13 cellular contexts compared by ENCODE assay signal in genomic region chr6:34132082-34132357, GRCh38. TPM values are rescaled to one million over a fixed set of nuclear protein-coding genes. Genes with fewer than 3 reads are reported as not detected.
A peak's percentile ranks its signal among the peaks of the same experiment; 100 is the strongest.
DNase-seq lines count a peak whose midpoint lies in the region; ATAC-seq and TF ChIP-seq lines count a peak whose summit lies in the region.
"Had no signal": no experiment of that assay in that cellular context is flagged by ENCODE, and none has a peak within 500 bp of the region (broad histone marks: within the 10 kb centered on the region; RNA-seq: fewer than 3 reads in every experiment).

No MANE protein-coding gene starts in this region.

- peak; percentile 64 for DNase-seq in ELF-1 (ENCODE audit: low read depth, low spot score)
- peak; percentile 85 for DNase-seq in endodermal cell
- DNase-seq in NCI-H2081 treated with DMSO at 0.1 percent for 48 hours (lab: John Stamatoyannopoulos, UW) = no peak
- DNase-seq in T-helper 2 cell treated with Interferon-gamma antibody and Interleukin-4, amounts not matched to agents 5 μg/mL and 100 μg/mL, for 36 hours (ENCODE audit: low spot score) = no peak

- peaks cover 23% of the 10 kb centered on the region for H3K4me1 Mint-ChIP-seq in endodermal cell
- H3K4me1 Mint-ChIP-seq in T-helper 2 cell treated with Interferon-gamma antibody and Interleukin-4, amounts not matched to agents 5 μg/mL and 100 μg/mL, for 36 hours (ENCODE audit: low read depth) = no peaks in the 10 kb centered on the region

- H3K36me3 ChIP-seq in HUES48 (ENCODE audit: control insufficient read depth, insufficient read depth, low read length) = no peaks in the 10 kb centered on the region
- no peaks in the 10 kb centered on the region for H3K36me3 ChIP-seq in endodermal cell (ENCODE audit: control insufficient read depth, insufficient read depth, low read length)
- H3K36me3 ChIP-seq in iPS-20b (ENCODE audit: insufficient read depth, low read depth, low read length) = 0 out of 2 replicates have a peak, but pooled peaks cover 4% of the 10 kb centered on the region
- H3K36me3 ChIP-seq: BLaER1, SJSA1 had no signal

- no peaks in the 10 kb centered on the region for H3K27me3 Mint-ChIP-seq in endodermal cell (ENCODE audit: insufficient read depth)
- H3K27me3 Mint-ChIP-seq in T-helper 2 cell treated with Interferon-gamma antibody and Interleukin-4, amounts not matched to agents 5 μg/mL and 100 μg/mL, for 36 hours (ENCODE audit: low read depth) = peaks cover 10% of the 10 kb centered on the region

- no peak for TF ChIP-seq CTCF in endodermal cell (conservative IDR thresholded peaks at IDR 0.05)

- H3K4me3 ChIP-seq in HUES48 (ENCODE audit: low read depth, low read length) (peak overlapping the region; percentile 44), endodermal cell (ENCODE audit: low read length) (no peak overlapping the region), iPS-20b (ENCODE audit: low read length) (peak overlapping the region; percentile 59)
- H3K4me3 ChIP-seq: BLaER1, PC-9, SJSA1 had no signal

- H3K9me3 ChIP-seq in HUES48 (ENCODE audit: control insufficient read depth, insufficient read depth, low read length) = no peaks in the 10 kb centered on the region
- H3K9me3 ChIP-seq in endodermal cell (ENCODE audit: control insufficient read depth, low read length) = no peaks in the 10 kb centered on the region
- H3K9me3 ChIP-seq in iPS-20b (ENCODE audit: insufficient read depth, low read depth, low read length) = no peaks in the 10 kb centered on the region
- H3K9me3 ChIP-seq: BLaER1, SJSA1 had no signal

- no peak for ATAC-seq in HG03521 (IDR thresholded peaks at IDR 0.05; ENCODE audit: unreplicated experiment)
- ATAC-seq: CD8-positive, alpha-beta T cell had no signal

- no peaks in the 10 kb centered on the region for H3K27me3 ChIP-seq in HUES48 (ENCODE audit: control insufficient read depth, insufficient read depth, low read length)
- H3K27me3 ChIP-seq in endodermal cell (ENCODE audit: control insufficient read depth, insufficient read depth, low read length, poor library complexity, severe bottlenecking) = no peaks in the 10 kb centered on the region
- no peaks in the 10 kb centered on the region for H3K27me3 ChIP-seq in iPS-20b (ENCODE audit: insufficient read depth, low read length)
- H3K27me3 ChIP-seq: BLaER1 had no signal

- no peak overlapping the region for H3K9ac ChIP-seq in HUES48 (ENCODE audit: low read depth, low read length)
- H3K9ac ChIP-seq in endodermal cell (ENCODE audit: extremely low read depth, low read length, poor library complexity, severe bottlenecking) = no peak overlapping the region
- peak overlapping the region; percentile 60; the same call in 1 of the 2 replicates for H3K9ac ChIP-seq in iPS-20b (ENCODE audit: low read depth, low read length)
- H3K9ac ChIP-seq: BLaER1 had no signal

- peak overlapping the region; percentile 25 for H3K4me3 Mint-ChIP-seq in endodermal cell
- H3K4me3 Mint-ChIP-seq in T-helper 2 cell treated with Interferon-gamma antibody and Interleukin-4, amounts not matched to agents 5 μg/mL and 100 μg/mL, for 36 hours = no peak overlapping the region
- H3K4me3 Mint-ChIP-seq: CD8-positive, alpha-beta T cell had no signal

- H3K27ac Mint-ChIP-seq in endodermal cell = no peak overlapping the region
- no peak overlapping the region for H3K27ac Mint-ChIP-seq in T-helper 2 cell treated with Interferon-gamma antibody and Interleukin-4, amounts not matched to agents 5 μg/mL and 100 μg/mL, for 36 hours
- H3K27ac Mint-ChIP-seq: CD8-positive, alpha-beta T cell had no signal

- H3K27ac ChIP-seq in HUES48 (ENCODE audit: low read depth, low read length) (peak overlapping the region; percentile 95), endodermal cell (ENCODE audit: low read depth, low read length) (no peak overlapping the region), iPS-20b (ENCODE audit: low read length) (peak overlapping the region; percentile 70)
- H3K27ac ChIP-seq: BLaER1, PC-9, SJSA1 had no signal

- no peaks in the 10 kb centered on the region for H3K9me3 Mint-ChIP-seq in endodermal cell
- no peaks in the 10 kb centered on the region for H3K9me3 Mint-ChIP-seq in T-helper 2 cell treated with Interferon-gamma antibody and Interleukin-4, amounts not matched to agents 5 μg/mL and 100 μg/mL, for 36 hours
- H3K9me3 Mint-ChIP-seq: CD8-positive, alpha-beta T cell had no signal

- peaks cover 43% of the 10 kb centered on the region for H3K4me1 ChIP-seq in HUES48 (ENCODE audit: control insufficient read depth, insufficient read depth, low read length)
- H3K4me1 ChIP-seq in endodermal cell (ENCODE audit: control insufficient read depth, insufficient read depth, low read length) = no peaks in the 10 kb centered on the region
- peaks cover 33% of the 10 kb centered on the region for H3K4me1 ChIP-seq in iPS-20b (ENCODE audit: insufficient read depth, low read length)
- H3K4me1 ChIP-seq: SJSA1 had no signal

- H3K36me3 Mint-ChIP-seq in endodermal cell (ENCODE audit: low read depth) = no peaks in the 10 kb centered on the region
- no peaks in the 10 kb centered on the region for H3K36me3 Mint-ChIP-seq in T-helper 2 cell treated with Interferon-gamma antibody and Interleukin-4, amounts not matched to agents 5 μg/mL and 100 μg/mL, for 36 hours (ENCODE audit: low read depth)
- H3K36me3 Mint-ChIP-seq: CD8-positive, alpha-beta T cell had no signal

- WGBS in endodermal cell (ENCODE audit: insufficient coverage in 1 of 2, insufficient read length in 1 of 2), 2 experiments = 19 to 33% methylated on average over 3 to 4 of the region's 4 CpGs

RNA-seq across cellular contexts. Expression of gene GRM4, which starts 13.9 kb away (rescaled TPM):
- total RNA-seq in endodermal cell = 1 to 10 TPM; 3.1 to 9.1 TPM
- 1.4 TPM for polyA plus RNA-seq in endodermal cell (2013, experiment 1 of 2)
- 0.99 TPM for polyA plus RNA-seq in endodermal cell (2013, experiment 2 of 2)
- total RNA-seq: H4, HT-29, PC-9, SJSA1 had no signal

Comparison
In these comparisons a context has a peak if more than half of its experiments do, and no peak if none do; other contexts are left out.
1. DNase-seq: peak in ELF-1 (single experiment) and endodermal cell (single experiment); none in NCI-H2081 treated with DMSO at 0.1 percent for 48 hours (single experiment) and T-helper 2 cell treated with Interferon-gamma antibody and Interleukin-4, amounts not matched to agents 5 μg/mL and 100 μg/mL, for 36 hours (single experiment).